Comparison of ENCODE assay signal across 8 cellular contexts in genomic region chr14:23953464-23954278, GRCh38. TPM values are rescaled to one million over a fixed set of nuclear protein-coding genes. Genes with fewer than 3 reads are reported as not detected.
DNase-seq lines count a peak whose midpoint lies in the region; ATAC-seq and TF ChIP-seq lines count a peak whose summit lies in the region.

DHRS4 (plus strand) TSS chr14:23953770; CDS start chr14:23953789, 19 bp downstream.

- H3K36me3 ChIP-seq in OCI-LY3 (replicated peaks; ENCODE audit: low read depth, low read length) (no peaks in the 10 kb centered on the region), mucosa of descending colon (ENCODE audit: low read depth) (no peaks in the 10 kb centered on the region)

- peak within 1 kb of the TSS; percentile 73 for H3K4me2 ChIP-seq in OCI-LY3 (ENCODE audit: low read length)

- H3K9me3 ChIP-seq in OCI-LY3 (ENCODE audit: insufficient read depth, low read length), result no peaks in the 10 kb centered on the region; the same call in 1 of the 2 replicates
- H3K9me3 ChIP-seq in mucosa of descending colon, result no peaks in the 10 kb centered on the region

- ATAC-seq in GM21447 (IDR thresholded peaks at IDR 0.05; ENCODE audit: unreplicated experiment) (peak; percentile 93), mucosa of descending colon (peak; percentile 97)

- H3K79me2 ChIP-seq in OCI-LY3 (ENCODE audit: low read length), result peaks cover 10% of the 10 kb centered on the region

- no peaks in the 10 kb centered on the region for H4K20me1 ChIP-seq in OCI-LY3 (ENCODE audit: insufficient read depth, low read length)

- peak; percentile 95 for DNase-seq in DMS 273 (lab: John Stamatoyannopoulos, UW; ENCODE audit: unreplicated experiment)
- DNase-seq in HuH-7 (ENCODE audit: low spot score), result peak; percentile 78
- peak; percentile 89 for DNase-seq in activated CD8-positive, alpha-beta memory T cell treated with anti-CD3 and anti-CD28 coated beads, Interleukin-2, amount 50 U/mL, for 48 hours
- peak; percentile 60 for DNase-seq in epidermal melanocyte (ENCODE audit: insufficient read length, low spot score)
- DNase-seq in mucosa of descending colon, result peak; percentile 87 to 90 (median 89)
- peak; percentile 63 for DNase-seq in stimulated activated CD8-positive, alpha-beta memory T cell treated with anti-CD3 and anti-CD28 coated beads, Interleukin-4, amount 100 ng/mL, for 24 hours (ENCODE audit: low read depth)

- intact Hi-C loops in mucosa of descending colon (cut with DNase I, micrococcal nuclease), result no loop called here

- TF ChIP-seq CTCF in OCI-LY3 (IDR thresholded peaks at IDR 0.05; ENCODE audit: low read depth, low read length), result peak; percentile 92
- TF ChIP-seq CTCF in mucosa of descending colon (IDR thresholded peaks at IDR 0.05), result peak; percentile 79

- H3K4me1 ChIP-seq in OCI-LY3 (ENCODE audit: low read length), result peaks cover 8% of the 10 kb centered on the region
- peaks cover 4% of the 10 kb centered on the region for H3K4me1 ChIP-seq in mucosa of descending colon (ENCODE audit: low read depth)

- peak within 1 kb of the TSS; percentile 84 for H3K9ac ChIP-seq in OCI-LY3 (ENCODE audit: low read length)

- no peaks in the 10 kb centered on the region for H3K27me3 ChIP-seq in OCI-LY3 (ENCODE audit: low read depth, low read length)

- peak within 1 kb of the TSS; percentile 78 for H2AFZ ChIP-seq in OCI-LY3 (ENCODE audit: low read depth, low read length)

- peak within 1 kb of the TSS; percentile 45 for H3K27ac ChIP-seq in OCI-LY3 (ENCODE audit: low read length)

- H3K4me3 ChIP-seq in OCI-LY3 (ENCODE audit: low read length), result peak within 1 kb of the TSS; percentile 87
- H3K4me3 ChIP-seq in mucosa of descending colon, result peak within 1 kb of the TSS; percentile 69

RNA-seq across cellular contexts. Expression of gene DHRS4, which starts in this region (rescaled TPM):
- total RNA-seq in mucosa of descending colon, result 10 to 100 TPM; 35.0 to 41.7 (median 36.8) TPM

Comparison
In these comparisons a context has a peak if more than half of its experiments do, and no peak if none do; other contexts are left out.
1. Peak in every context shown above with its lines: DNase-seq, ATAC-seq, H3K4me3 ChIP-seq and H3K27ac ChIP-seq.